1 cellular context compared by ENCODE assay signal in the genomic region with DNA sequence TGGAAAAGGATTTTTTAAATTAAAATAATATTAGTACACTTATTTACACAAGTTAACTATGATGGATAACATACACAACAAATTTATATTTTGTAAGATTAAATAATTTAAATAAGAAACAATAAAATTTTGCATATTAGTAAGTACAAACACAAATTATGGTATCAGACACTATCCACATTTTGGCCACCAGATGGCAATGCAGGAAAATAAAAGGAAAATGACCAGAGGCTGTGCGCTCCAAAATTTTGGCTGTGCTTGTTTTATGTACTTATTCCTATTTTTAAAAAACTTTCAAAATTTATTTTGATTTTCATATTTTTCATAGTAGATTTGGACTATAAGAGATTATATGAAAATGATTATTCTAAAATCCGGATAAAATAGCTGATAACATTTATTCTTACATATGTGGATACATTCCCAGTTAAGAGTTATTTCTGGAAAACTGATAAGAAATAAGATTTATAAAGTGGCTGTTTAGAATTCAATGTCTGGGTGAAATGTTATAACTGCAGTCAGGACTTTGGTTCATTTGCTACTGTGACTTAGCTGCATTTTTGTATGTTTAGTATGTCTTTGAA.
A peak's percentile ranks its signal among the peaks of the same experiment; 100 is the strongest.
TF ChIP-seq lines count a peak whose summit lies in the region.

No MANE protein-coding gene starts in this region.

TF ChIP-seq in SK-N-SH, 30 proteins besides CTCF, POLR2A, EP300 and RAD21 (continued from another document):
- TF ChIP-seq RCOR1 (IDR thresholded peaks at IDR 0.05; ENCODE audit: low read length) = 0 out of 2 replicates have a peak, but pooled peaks have one; percentile 15
- TF ChIP-seq JUND (IDR thresholded peaks at IDR 0.05) = no peak
- no peak for TF ChIP-seq POLR2AphosphoS5 (IDR thresholded peaks at IDR 0.05; ENCODE audit: low read depth, low read length)
